Comparison of ENCODE assay signal across 25 cellular contexts in the genomic region with DNA sequence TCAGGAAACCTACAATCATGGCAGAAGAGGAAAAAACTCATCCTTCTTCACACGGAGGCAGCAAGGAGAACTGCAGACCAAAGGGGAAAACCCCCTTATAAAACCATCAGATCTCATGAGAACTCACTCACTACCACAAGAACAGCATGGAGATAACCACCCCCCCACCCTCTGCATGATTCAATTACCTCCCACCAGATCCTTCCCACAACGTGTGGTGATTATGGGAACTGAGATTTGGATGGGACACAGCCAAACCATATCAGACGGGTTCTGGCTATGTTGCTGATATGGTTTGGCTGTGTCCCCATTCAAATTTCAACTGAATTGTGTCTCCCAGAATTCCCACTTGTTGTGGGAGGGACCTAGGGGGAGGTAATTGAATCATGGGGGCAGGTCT.
"Had no signal": no experiment of that assay in that cellular context is flagged by ENCODE, and none has a peak within 500 bp of the region (broad histone marks: within the 10 kb centered on the region; RNA-seq: fewer than 3 reads in every experiment).

No MANE protein-coding gene starts in this region.

- H3K4me1 Mint-ChIP-seq: activated B cell treated with CpG ODN at 0.5 μM for 24 hours; activated CD4-positive, alpha-beta T cell treated with anti-CD3 and anti-CD28 coated beads, Interleukin-2, amount 10 ng/mL, durations not matched to agents 24 days and 14 days; activated naive CD4-positive, alpha-beta T cell treated with anti-CD3 and anti-CD28 coated beads, Interleukin-2, amount 10 ng/mL, durations not matched to agents 7 days and 5 days; activated naive CD8-positive, alpha-beta T cell treated with anti-CD3 and anti-CD28 coated beads for 36 hours; brain; central memory CD8-positive, alpha-beta T cell had no signal

- H3K4me3 ChIP-seq: MG63 had no signal

- H3K27me3 Mint-ChIP-seq: activated B cell treated with CpG ODN at 0.5 μM for 24 hours; activated naive CD4-positive, alpha-beta T cell treated with anti-CD3 and anti-CD28 coated beads, Interleukin-2, amount 10 ng/mL, durations not matched to agents 7 days and 5 days; activated naive CD8-positive, alpha-beta T cell treated with anti-CD3 and anti-CD28 coated beads for 36 hours; brain; central memory CD8-positive, alpha-beta T cell had no signal

- H3K27ac Mint-ChIP-seq: activated B cell treated with CpG ODN at 0.5 μM for 24 hours; activated CD4-positive, alpha-beta T cell treated with anti-CD3 and anti-CD28 coated beads, Interleukin-2, amount 10 ng/mL, durations not matched to agents 24 days and 14 days; activated naive CD4-positive, alpha-beta T cell treated with anti-CD3 and anti-CD28 coated beads, Interleukin-2, amount 10 ng/mL, durations not matched to agents 7 days and 5 days; activated naive CD8-positive, alpha-beta T cell treated with anti-CD3 and anti-CD28 coated beads for 36 hours; brain; T-helper 17 cell had no signal

- DNase-seq: activated B cell treated with CpG ODN at 0.5 μM for 24 hours; activated CD4-positive, alpha-beta T cell treated with anti-CD3 and anti-CD28 coated beads for 1 hour; activated CD4-positive, alpha-beta T cell treated with anti-CD3 and anti-CD28 coated beads, Interleukin-2, amount 10 ng/mL, durations not matched to agents 24 days and 14 days; activated CD4-positive, alpha-beta T cell treated with anti-CD3 and anti-CD28 coated beads, Interleukin-2, amount 50 U/mL, for 48 hours; activated CD8-positive, alpha-beta memory T cell treated with anti-CD3 and anti-CD28 coated beads for 24 hours; activated gamma-delta T cell; activated naive CD4-positive, alpha-beta T cell treated with anti-CD3 and anti-CD28 coated beads, Interleukin-2, amount 10 ng/mL, durations not matched to agents 7 days and 5 days; activated naive CD8-positive, alpha-beta T cell treated with anti-CD3 and anti-CD28 coated beads for 36 hours; activated T-cell treated with anti-CD3 and anti-CD28 coated beads, Interleukin-2, amount 50 U/mL, for 4 hours; anterior cingulate cortex; MG63; NCI-H1105; NCI-H1436; NCI-H187; NCI-H2107; NCI-H2171 treated with DMSO at 0.1 percent for 48 hours; NCI-H226; NCI-H526 treated with DMSO at 0.1 percent for 48 hours; NCI-H82; NK-92 treated with Interleukin-12 subunit alpha and Interleukin-12 subunit beta, amount 100 ng/mL, for 24 hours; SHP77 treated with DMSO at 0.1 percent for 48 hours; T-helper 17 cell; T-helper 9 cell had no signal

- ATAC-seq: activated T-cell treated with anti-CD3 and anti-CD28 coated beads, Interleukin-2, amount 50 U/mL, for 4 hours; T-helper 17 cell had no signal

- H3K4me3 Mint-ChIP-seq: activated B cell treated with CpG ODN at 0.5 μM for 24 hours; activated CD4-positive, alpha-beta T cell treated with anti-CD3 and anti-CD28 coated beads, Interleukin-2, amount 10 ng/mL, durations not matched to agents 24 days and 14 days; activated naive CD4-positive, alpha-beta T cell treated with anti-CD3 and anti-CD28 coated beads, Interleukin-2, amount 10 ng/mL, durations not matched to agents 7 days and 5 days; activated naive CD8-positive, alpha-beta T cell treated with anti-CD3 and anti-CD28 coated beads for 36 hours; activated T-cell treated with anti-CD3 and anti-CD28 coated beads, Interleukin-2, amount 50 U/mL, for 4 hours; brain; central memory CD8-positive, alpha-beta T cell; T-helper 17 cell had no signal

- H3K9me3 Mint-ChIP-seq: activated B cell treated with CpG ODN at 0.5 μM for 24 hours; activated CD4-positive, alpha-beta T cell treated with anti-CD3 and anti-CD28 coated beads, Interleukin-2, amount 10 ng/mL, durations not matched to agents 24 days and 14 days; activated naive CD4-positive, alpha-beta T cell treated with anti-CD3 and anti-CD28 coated beads, Interleukin-2, amount 10 ng/mL, durations not matched to agents 7 days and 5 days; activated naive CD8-positive, alpha-beta T cell treated with anti-CD3 and anti-CD28 coated beads for 36 hours; activated T-cell treated with anti-CD3 and anti-CD28 coated beads, Interleukin-2, amount 50 U/mL, for 4 hours; brain; central memory CD8-positive, alpha-beta T cell had no signal

- H3K36me3 Mint-ChIP-seq: activated naive CD4-positive, alpha-beta T cell treated with anti-CD3 and anti-CD28 coated beads, Interleukin-2, amount 10 ng/mL, durations not matched to agents 7 days and 5 days; activated naive CD8-positive, alpha-beta T cell treated with anti-CD3 and anti-CD28 coated beads for 36 hours; brain had no signal
